In genomic region chr2:86622409-86622877, GRCh38 we compare ENCODE assay signal across 8 cellular contexts. TPM values are rescaled to one million over a fixed set of nuclear protein-coding genes. Genes with fewer than 3 reads are reported as not detected.
DNase-seq lines count a peak whose midpoint lies in the region; ATAC-seq lines count a peak whose summit lies in the region.

No MANE protein-coding gene starts in this region.

- intact Hi-C loops in Right ventricle myocardium superior (cut with DNase I) (loop anchor here (5.0 to 10.0 kb wide), 2 partner anchors 80 to 142 kb away; no protein-coding TSS in a partner anchor), posterior cingulate gyrus (cut with DNase I) (loop anchor here (5.0 kb wide), 3 partner anchors 60 to 180 kb away; partner anchors contain the start of genes CHMP3 and KDM3A)

- peak; percentile 61 for DNase-seq in NCI-H146 (lab: John Stamatoyannopoulos, UW)
- no peak for DNase-seq in NCI-H146 treated with DMSO at 0.1 percent for 48 hours (lab: John Stamatoyannopoulos, UW; ENCODE audit: unreplicated experiment)
- DNase-seq in NCI-H1694 (lab: John Stamatoyannopoulos, UW) = peak; percentile 15
- peak; percentile 20 for DNase-seq in activated naive CD4-positive, alpha-beta T cell treated with anti-CD3 and anti-CD28 coated beads, Interleukin-2, amount 50 U/mL, for 16 hours
- peak; percentile 53 for DNase-seq in Right ventricle myocardium superior
- peak in 7 of 10 donors; percentile 16 to 85 (median 24) for DNase-seq in posterior cingulate gyrus
- no peak for DNase-seq in SHP77 treated with DMSO at 0.1 percent for 48 hours (lab: John Stamatoyannopoulos, UW)

- ATAC-seq in Right ventricle myocardium superior (ENCODE audit: poor library complexity) (peak; percentile 17), GM21515 (IDR thresholded peaks at IDR 0.05; ENCODE audit: unreplicated experiment) (no peak)

RNA-seq across cellular contexts. Expression of gene RNF103, which starts 1.2 kb away (rescaled TPM):
- 51.7 TPM for total RNA-seq in Right ventricle myocardium superior

RNA-seq across cellular contexts. Expression of gene CHMP3, which starts 59.2 kb away (rescaled TPM):
- 173 TPM for total RNA-seq in Right ventricle myocardium superior

Comparison
In these comparisons a context has a peak if more than half of its experiments do, and no peak if none do; other contexts are left out.
1. DNase-seq: peak in NCI-H146 (single experiment), NCI-H1694 (single experiment), activated naive CD4-positive, alpha-beta T cell treated with anti-CD3 and anti-CD28 coated beads, Interleukin-2, amount 50 U/mL, for 16 hours (single experiment), Right ventricle myocardium superior (single experiment) and posterior cingulate gyrus (7 of 10); none in NCI-H146 treated with DMSO at 0.1 percent for 48 hours (single experiment) and SHP77 treated with DMSO at 0.1 percent for 48 hours (single experiment).